8 cellular contexts compared by ENCODE assay signal in the genomic region with DNA sequence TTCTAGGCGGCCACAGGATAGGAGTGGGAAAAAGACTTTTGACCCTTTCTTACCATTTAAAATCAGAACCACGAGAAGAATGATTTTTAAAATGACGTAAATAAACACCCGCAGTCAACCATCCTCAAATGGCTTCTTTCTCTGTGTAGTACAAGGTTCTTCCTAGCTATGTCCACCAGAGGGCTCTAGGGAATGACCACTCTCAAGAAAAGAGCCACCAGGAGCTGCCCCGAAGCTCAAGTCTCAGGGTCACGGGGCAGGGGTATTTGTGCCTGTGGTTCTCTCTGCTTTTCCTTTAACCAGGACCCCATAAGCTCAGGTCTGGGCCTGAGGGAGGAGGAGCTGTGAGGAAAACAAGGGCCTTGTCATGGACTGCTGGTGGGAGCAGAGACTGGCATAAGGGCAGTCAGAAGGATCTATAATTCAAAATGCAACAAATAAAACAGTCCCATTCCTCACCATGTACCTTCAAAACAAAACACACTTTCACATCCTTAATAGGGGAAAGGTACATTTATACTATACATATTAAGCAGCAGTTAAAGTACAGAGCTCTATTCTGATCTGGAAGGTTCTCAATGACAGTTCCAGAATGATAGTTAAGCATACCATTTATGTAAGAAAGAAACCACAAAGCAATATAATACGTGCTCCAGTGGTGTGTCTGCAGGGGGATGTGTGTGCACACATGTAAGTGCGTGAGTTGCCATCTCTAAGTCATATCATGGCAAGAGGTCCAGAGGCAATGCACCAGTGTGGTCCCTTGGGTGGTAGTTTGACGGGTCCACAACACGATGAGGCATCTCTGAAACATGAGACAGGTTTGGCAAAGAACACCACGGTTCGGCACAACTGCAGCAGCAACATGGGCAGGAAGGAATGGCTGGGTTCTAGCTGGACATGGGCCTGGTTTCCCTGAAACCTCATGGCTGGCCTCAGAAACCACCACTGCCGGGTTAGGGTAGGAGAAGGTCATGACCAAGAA. TPM values are rescaled to one million over a fixed set of nuclear protein-coding genes. Genes with fewer than 3 reads are reported as not detected.
A peak's percentile ranks its signal among the peaks of the same experiment; 100 is the strongest.
DNase-seq lines count a peak whose midpoint lies in the region; ATAC-seq, FAIRE-seq and TF ChIP-seq lines count a peak whose summit lies in the region.

No MANE protein-coding gene starts in this region.

- H3K27ac Mint-ChIP-seq in nephron: no peak overlapping the region
- no peak overlapping the region for H3K27ac Mint-ChIP-seq in CD8-positive, alpha-beta T cell

- H3K4me3 ChIP-seq in CD8-positive, alpha-beta T cell (ENCODE audit: low read depth, low read length): no peak overlapping the region

- no peaks in the 10 kb centered on the region for H3K9me3 ChIP-seq in CD8-positive, alpha-beta T cell (ENCODE audit: low read length)

- peaks cover 31% of the 10 kb centered on the region for H3K36me3 Mint-ChIP-seq in nephron (ENCODE audit: low read depth)
- no peaks in the 10 kb centered on the region for H3K36me3 Mint-ChIP-seq in CD8-positive, alpha-beta T cell

- H3K4me1 Mint-ChIP-seq in nephron: peaks cover 7% of the 10 kb centered on the region
- H3K4me1 Mint-ChIP-seq in CD8-positive, alpha-beta T cell (ENCODE audit: low read depth): no peaks in the 10 kb centered on the region

- intact Hi-C loops in CD8-positive, alpha-beta T cell (cut with DNase I, micrococcal nuclease): no loop called here

- no peak overlapping the region for H3K4me3 Mint-ChIP-seq in nephron
- H3K4me3 Mint-ChIP-seq in CD8-positive, alpha-beta T cell: no peak overlapping the region

- peaks cover 32% of the 10 kb centered on the region for H3K27me3 Mint-ChIP-seq in nephron (ENCODE audit: low read depth)
- H3K27me3 Mint-ChIP-seq in CD8-positive, alpha-beta T cell (ENCODE audit: low read depth): peaks cover 9% of the 10 kb centered on the region

- H3K27me3 ChIP-seq in CD8-positive, alpha-beta T cell (ENCODE audit: insufficient read depth, low read length): no peaks in the 10 kb centered on the region

- peak; percentile 68 to 80 (median 76) for TF ChIP-seq CTCF in nephron (IDR thresholded peaks at IDR 0.05; ENCODE audit: unreplicated experiment in 3 of 3)
- TF ChIP-seq CTCF in CD8-positive, alpha-beta T cell (IDR thresholded peaks at IDR 0.05): no peak

- CTCF ChIA-PET in CD8-positive, alpha-beta T cell (lab: Charles Lee): no interaction called here

- DNase-seq in EL (peak; percentile 48), M059J (ENCODE audit: low read depth) (peak; percentile 67), ecto neural progenitor cell (ENCODE audit: low spot score) (peak; percentile 62), NCI-H2081 treated with DMSO at 0.1 percent for 48 hours (lab: John Stamatoyannopoulos, UW) (no peak), NCI-H524 treated with DMSO at 0.1 percent for 48 hours (lab: John Stamatoyannopoulos, UW) (no peak), GM12892 (ENCODE audit: insufficient read length) (no peak)
- DNase-seq in CD8-positive, alpha-beta T cell: no peak

- POLR2A ChIA-PET in CD8-positive, alpha-beta T cell (lab: Charles Lee): no interaction called here

- no peak for ATAC-seq in CD8-positive, alpha-beta T cell

- H3K36me3 ChIP-seq in CD8-positive, alpha-beta T cell (ENCODE audit: insufficient read depth, low read length): no peaks in the 10 kb centered on the region

- TF ChIP-seq POLR2A in GM12892 (IDR thresholded peaks at IDR 0.05; ENCODE audit: low read depth, low read length): no peak

- no peaks in the 10 kb centered on the region for H3K9me3 Mint-ChIP-seq in nephron
- H3K9me3 Mint-ChIP-seq in CD8-positive, alpha-beta T cell: peaks cover 4% of the 10 kb centered on the region

- H3K27ac ChIP-seq in CD8-positive, alpha-beta T cell (ENCODE audit: low read depth, low read length): no peak overlapping the region

- no peak for FAIRE-seq in GM12892 (lab: Jason Lieb, UNC)

- H3K4me1 ChIP-seq in CD8-positive, alpha-beta T cell (ENCODE audit: insufficient read depth, low read length): no peaks in the 10 kb centered on the region

RNA-seq across cellular contexts. Expression of a gene that starts 18.6 kb away (rescaled TPM):
- 145 and 146 TPM in 2 replicates for total RNA-seq in M059J (2014; rRNA removed; shearing (Covaris generic))
- total RNA-seq in CD8-positive, alpha-beta T cell: not detected
- not detected for polyA plus RNA-seq in GM12892 (2012; ENCODE audit: missing spikeins)

Comparison
In these comparisons a context has a peak if more than half of its experiments do, and no peak if none do; other contexts are left out.
1. DNase-seq: peak in EL (single experiment), M059J (single experiment) and ecto neural progenitor cell (single experiment); none in NCI-H2081 treated with DMSO at 0.1 percent for 48 hours (single experiment), NCI-H524 treated with DMSO at 0.1 percent for 48 hours (single experiment), CD8-positive, alpha-beta T cell (0 of 7) and GM12892 (single experiment).
2. RNA of a gene that starts 18.6 kb away (total RNA-seq): 145 to 146 TPM in M059J; not detected in CD8-positive, alpha-beta T cell; every median in the first group is over 100 times any median in the second.